ENCODE assay signal across 17 cellular contexts in genomic region chr18:65968605-65969004, GRCh38.
DNase-seq lines count a peak whose midpoint lies in the region; ATAC-seq and TF ChIP-seq lines count a peak whose summit lies in the region.
"Had no signal": no experiment of that assay in that cellular context is flagged by ENCODE, and none has a peak within 500 bp of the region (broad histone marks: within the 10 kb centered on the region; RNA-seq: fewer than 3 reads in every experiment).

No MANE protein-coding gene starts in this region.

- H3K27ac ChIP-seq in HL-60 (replicated peaks) (no peak overlapping the region), WERI-Rb-1 (no peak overlapping the region), lower lobe of right lung (no peak overlapping the region), SJCRH30 (no peak overlapping the region)
- H3K27ac ChIP-seq: coronary artery had no signal

- H3K27me3 ChIP-seq in HL-60 (ENCODE audit: insufficient read depth, poor library complexity, severe bottlenecking) (no peaks in the 10 kb centered on the region), WERI-Rb-1 (ENCODE audit: insufficient read depth, low read depth, severe bottlenecking) (no peaks in the 10 kb centered on the region), lower lobe of right lung (ENCODE audit: low read depth) (no peaks in the 10 kb centered on the region), SJCRH30 (no peaks in the 10 kb centered on the region)

- H3K9me3 ChIP-seq in WERI-Rb-1 (ENCODE audit: severe bottlenecking) (no peaks in the 10 kb centered on the region), lower lobe of right lung (no peaks in the 10 kb centered on the region), SJCRH30 (replicated peaks) (no peaks in the 10 kb centered on the region)

- H3K4me3 ChIP-seq in HL-60 (replicated peaks; ENCODE audit: insufficient read depth, low read length), result no peak overlapping the region
- H3K4me3 ChIP-seq in WERI-Rb-1 (ENCODE audit: low read depth, low read length), result no peak overlapping the region
- no peak overlapping the region for H3K4me3 ChIP-seq in lower lobe of right lung
- no peak overlapping the region for H3K4me3 ChIP-seq in SJCRH30
- H3K4me3 ChIP-seq: coronary artery, K562 had no signal

- no peaks in the 10 kb centered on the region for H3K36me3 ChIP-seq in WERI-Rb-1
- no peaks in the 10 kb centered on the region for H3K36me3 ChIP-seq in lower lobe of right lung
- H3K36me3 ChIP-seq in SJCRH30, result no peaks in the 10 kb centered on the region

- H3K4me1 ChIP-seq in lower lobe of right lung (no peaks in the 10 kb centered on the region), SJCRH30 (no peaks in the 10 kb centered on the region)

- intact Hi-C loops in lower lobe of right lung (cut with DNase I), result no loop called here

- TF ChIP-seq CTCF in HL-60 (IDR thresholded peaks at IDR 0.05; ENCODE audit: insufficient read depth, low read length), result peak; percentile 18
- peak; percentile 40; the same call in 1 of the 2 replicates for TF ChIP-seq CTCF in WERI-Rb-1 (IDR thresholded peaks at IDR 0.05; ENCODE audit: low read depth, low read length)
- peak; percentile 13 for TF ChIP-seq CTCF in lower lobe of right lung (IDR thresholded peaks at IDR 0.05)

- no peak for ATAC-seq in lower lobe of right lung
- ATAC-seq: K562; stimulated activated naive CD8-positive, alpha-beta T cell treated with anti-CD3 and anti-CD28 coated beads, Interleukin-15, amount 100 ng/mL, for 72 hours had no signal

- DNase-seq in D341Med (ENCODE audit: low spot score) (peak; percentile 22), HL-60 (ENCODE audit: low read depth in 1 of 2, low spot score in 1 of 2) (no peak), WERI-Rb-1 (no peak), lower lobe of right lung (no peak), NOMO-1 (lab: John Stamatoyannopoulos, UW; ENCODE audit: unreplicated experiment in 2 of 2) (no peak), SJCRH30 (no peak), DMS153 (lab: John Stamatoyannopoulos, UW) (no peak)
- DNase-seq: CD4-positive, alpha-beta memory T cell; GDM1; mesenchymal stem cell; NCI-H1694; NK-92 treated with Interleukin-12 subunit alpha and Interleukin-12 subunit beta, amount 100 ng/mL, for 24 hours; nucleus accumbens; stimulated activated naive CD8-positive, alpha-beta T cell treated with anti-CD3 and anti-CD28 coated beads, Interleukin-15, amount 100 ng/mL, for 72 hours; T-helper 1 cell had no signal
